In the genomic region with DNA sequence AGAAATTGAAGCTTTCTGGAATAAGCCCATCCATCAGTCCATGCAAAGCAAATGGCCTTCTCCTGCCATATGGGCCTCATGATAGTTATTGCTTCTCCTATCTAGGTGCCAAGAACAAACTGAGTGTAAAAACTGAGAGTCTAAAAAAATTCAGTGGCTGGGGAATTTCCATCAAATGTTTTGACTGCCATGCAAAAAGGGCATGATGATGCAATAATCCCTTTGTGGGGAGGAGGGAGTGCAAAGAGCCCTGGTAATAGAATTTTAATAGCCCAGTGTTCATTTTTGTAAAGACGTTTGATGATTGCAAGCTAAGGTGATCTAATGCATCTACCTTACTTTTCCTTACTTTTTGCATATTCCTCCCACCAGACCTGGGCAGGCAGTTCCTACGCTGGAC, we compare ENCODE assay signal across 30 cellular contexts.
DNase-seq lines count a peak whose midpoint lies in the region; ATAC-seq and TF ChIP-seq lines count a peak whose summit lies in the region.
"Had no signal": no experiment of that assay in that cellular context is flagged by ENCODE, and none has a peak within 500 bp of the region (broad histone marks: within the 10 kb centered on the region; RNA-seq: fewer than 3 reads in every experiment).

No MANE protein-coding gene starts in this region.

- H3K36me3 Mint-ChIP-seq in CD8-positive, alpha-beta T cell: no peaks in the 10 kb centered on the region
- H3K36me3 Mint-ChIP-seq: activated CD4-positive, alpha-beta memory T cell treated with anti-CD3 and anti-CD28 coated beads for 36 hours; activated naive CD4-positive, alpha-beta T cell treated with anti-CD3 and anti-CD28 coated beads, Interleukin-2, amount 10 ng/mL, durations not matched to agents 7 days and 5 days; IgD-negative memory B cell had no signal

- H3K9me3 ChIP-seq in CD8-positive, alpha-beta T cell (ENCODE audit: low read length): no peaks in the 10 kb centered on the region
- H3K9me3 ChIP-seq: HAP-1, MG63, ovary, tibial nerve had no signal

- H3K4me3 ChIP-seq in KMS-11 (IDR thresholded peaks at IDR 0.05; ENCODE audit: insufficient read depth, low read depth, low read length): no peak overlapping the region
- H3K4me3 ChIP-seq in CD8-positive, alpha-beta T cell (ENCODE audit: low read depth, low read length): no peak overlapping the region
- H3K4me3 ChIP-seq: HAP-1, MG63, ovary, tibial nerve had no signal

- H3K27me3 Mint-ChIP-seq in CD8-positive, alpha-beta T cell (ENCODE audit: low read depth): peaks cover 11% of the 10 kb centered on the region
- H3K27me3 Mint-ChIP-seq: activated CD4-positive, alpha-beta memory T cell treated with anti-CD3 and anti-CD28 coated beads for 36 hours; activated naive CD4-positive, alpha-beta T cell treated with anti-CD3 and anti-CD28 coated beads, Interleukin-2, amount 10 ng/mL, durations not matched to agents 7 days and 5 days; IgD-negative memory B cell had no signal

- no peaks in the 10 kb centered on the region for H3K27me3 ChIP-seq in KMS-11 (ENCODE audit: insufficient read depth, low read depth)
- no peaks in the 10 kb centered on the region for H3K27me3 ChIP-seq in CD8-positive, alpha-beta T cell (ENCODE audit: insufficient read depth, low read length)
- H3K27me3 ChIP-seq: brain microvascular endothelial cell, MG63, ovary, tibial nerve had no signal

- TF ChIP-seq CTCF in KMS-11 (conservative IDR thresholded peaks at IDR 0.05; ENCODE audit: low read depth, low read length): no peak
- no peak for TF ChIP-seq CTCF in CD8-positive, alpha-beta T cell (IDR thresholded peaks at IDR 0.05)

- 0 out of 2 replicates have a peak overlapping the region, but pooled peaks have one; percentile 41 for H3K27ac ChIP-seq in KMS-11
- H3K27ac ChIP-seq in caudate nucleus (ENCODE audit: low read depth, low read length): peak overlapping the region; percentile 41
- no peak overlapping the region for H3K27ac ChIP-seq in CD8-positive, alpha-beta T cell (ENCODE audit: low read depth, low read length)
- H3K27ac ChIP-seq: brain microvascular endothelial cell, ovary, tibial nerve had no signal

- no peaks in the 10 kb centered on the region for H3K9me3 Mint-ChIP-seq in CD8-positive, alpha-beta T cell
- H3K9me3 Mint-ChIP-seq: activated CD4-positive, alpha-beta memory T cell treated with anti-CD3 and anti-CD28 coated beads for 36 hours; activated naive CD4-positive, alpha-beta T cell treated with anti-CD3 and anti-CD28 coated beads, Interleukin-2, amount 10 ng/mL, durations not matched to agents 7 days and 5 days; activated T-helper 17 cell treated with anti-CD3 and anti-CD28 coated beads, Interleukin-2, amount 50 U/mL, for 72 hours; IgD-negative memory B cell; nephron had no signal

- no peak for ATAC-seq in CD8-positive, alpha-beta T cell
- ATAC-seq in HG02885 (IDR thresholded peaks at IDR 0.05; ENCODE audit: poor library complexity, unreplicated experiment): no peak
- ATAC-seq in GM21528 (IDR thresholded peaks at IDR 0.05; ENCODE audit: low FRiP score, unreplicated experiment): no peak
- ATAC-seq: activated T-helper 17 cell treated with anti-CD3 and anti-CD28 coated beads, Interleukin-2, amount 50 U/mL, for 72 hours; left cardiac atrium; SK-N-SH treated with all-trans-retinoic acid at 6 μM for 48 hours; T-helper 17 cell had no signal

- H3K4me2 ChIP-seq in KMS-11: peak overlapping the region; percentile 61

- peaks cover 21% of the 10 kb centered on the region for H3K4me1 ChIP-seq in KMS-11 (ENCODE audit: low read depth, poor library complexity, severe bottlenecking)
- no peaks in the 10 kb centered on the region for H3K4me1 ChIP-seq in CD8-positive, alpha-beta T cell (ENCODE audit: insufficient read depth, low read length)
- H3K4me1 ChIP-seq: tibial nerve had no signal

- intact Hi-C loops in CD8-positive, alpha-beta T cell (cut with DNase I, micrococcal nuclease): no loop called here

- peak overlapping the region; percentile 45; the same call in 1 of the 2 replicates for H2AFZ ChIP-seq in KMS-11 (ENCODE audit: low read depth)

- CTCF ChIA-PET in CD8-positive, alpha-beta T cell (lab: Charles Lee): no interaction called here

- DNase-seq in EH (ENCODE audit: low read depth): peak; percentile 26
- DNase-seq in caudate nucleus (lab: John Stamatoyannopoulos, UW): peak in 7 of 61 donors; percentile 2 to 21 (median 5)
- peak; percentile 8 for DNase-seq in middle frontal gyrus (ENCODE audit: extremely low spot score, low spot score)
- no peak for DNase-seq in CD8-positive, alpha-beta T cell
- DNase-seq in DMS53 treated with DMSO at 0.1 percent for 48 hours (lab: John Stamatoyannopoulos, UW; ENCODE audit: unreplicated experiment): no peak
- DNase-seq: activated CD4-positive, alpha-beta memory T cell treated with anti-CD3 and anti-CD28 coated beads for 36 hours; activated CD4-positive, CD25-positive, alpha-beta regulatory T cell treated with anti-CD3 and anti-CD28 coated beads, Interleukin-2, amount 50 U/mL, for 72 hours; activated naive CD4-positive, alpha-beta T cell treated with anti-CD3 and anti-CD28 coated beads, Interleukin-2, amount 10 ng/mL, durations not matched to agents 7 days and 5 days; amniotic stem cell; brain microvascular endothelial cell; DMS 273 treated with DMSO at 0.1 percent for 48 hours; hippocampal formation; left cardiac atrium; MG63; NCI-H1417; NCI-H2029; NCI-H226; ovary; Right ventricle myocardium superior; stimulated activated CD4-positive, alpha-beta T cell treated with anti-CD3 and anti-CD28 coated beads, Interleukin-2, amount 100 ng/mL, for 24 hours; T-helper 17 cell had no signal

- no peak overlapping the region for H3K4me3 Mint-ChIP-seq in CD8-positive, alpha-beta T cell
- H3K4me3 Mint-ChIP-seq: activated CD4-positive, alpha-beta memory T cell treated with anti-CD3 and anti-CD28 coated beads for 36 hours; activated naive CD4-positive, alpha-beta T cell treated with anti-CD3 and anti-CD28 coated beads, Interleukin-2, amount 10 ng/mL, durations not matched to agents 7 days and 5 days; activated T-helper 17 cell treated with anti-CD3 and anti-CD28 coated beads, Interleukin-2, amount 50 U/mL, for 72 hours; IgD-negative memory B cell; nephron; T-helper 17 cell had no signal

- no peak overlapping the region for H3K9ac ChIP-seq in KMS-11

- no peaks in the 10 kb centered on the region for H4K20me1 ChIP-seq in KMS-11 (ENCODE audit: insufficient read depth)

- POLR2A ChIA-PET in CD8-positive, alpha-beta T cell (lab: Charles Lee): no interaction called here

- H3K36me3 ChIP-seq in KMS-11 (ENCODE audit: insufficient read depth): no peaks in the 10 kb centered on the region
- no peaks in the 10 kb centered on the region for H3K36me3 ChIP-seq in CD8-positive, alpha-beta T cell (ENCODE audit: insufficient read depth, low read length)
- H3K36me3 ChIP-seq: brain microvascular endothelial cell, HAP-1, MG63, ovary, tibial nerve had no signal

- H3K4me1 Mint-ChIP-seq in CD8-positive, alpha-beta T cell (ENCODE audit: low read depth): no peaks in the 10 kb centered on the region
- H3K4me1 Mint-ChIP-seq: activated naive CD4-positive, alpha-beta T cell treated with anti-CD3 and anti-CD28 coated beads, Interleukin-2, amount 10 ng/mL, durations not matched to agents 7 days and 5 days; activated T-helper 17 cell treated with anti-CD3 and anti-CD28 coated beads, Interleukin-2, amount 50 U/mL, for 72 hours; IgD-negative memory B cell; nephron; T-helper 17 cell had no signal

- H3K79me2 ChIP-seq in KMS-11 (ENCODE audit: insufficient read depth, low read depth): no peaks in the 10 kb centered on the region

- H3K27ac Mint-ChIP-seq in CD8-positive, alpha-beta T cell: no peak overlapping the region
- H3K27ac Mint-ChIP-seq: activated CD4-positive, alpha-beta memory T cell treated with anti-CD3 and anti-CD28 coated beads for 36 hours; activated naive CD4-positive, alpha-beta T cell treated with anti-CD3 and anti-CD28 coated beads, Interleukin-2, amount 10 ng/mL, durations not matched to agents 7 days and 5 days; activated T-helper 17 cell treated with anti-CD3 and anti-CD28 coated beads, Interleukin-2, amount 50 U/mL, for 72 hours; IgD-negative memory B cell; nephron; T-helper 17 cell had no signal

Comparison
In these comparisons a context has a peak if more than half of its experiments do, and no peak if none do; other contexts are left out.
1. DNase-seq: peak in EH (single experiment) and middle frontal gyrus (single experiment); none in CD8-positive, alpha-beta T cell (0 of 7) and DMS53 treated with DMSO at 0.1 percent for 48 hours (single experiment).